ENCODE assay signal across 1 cellular context in the genomic region with DNA sequence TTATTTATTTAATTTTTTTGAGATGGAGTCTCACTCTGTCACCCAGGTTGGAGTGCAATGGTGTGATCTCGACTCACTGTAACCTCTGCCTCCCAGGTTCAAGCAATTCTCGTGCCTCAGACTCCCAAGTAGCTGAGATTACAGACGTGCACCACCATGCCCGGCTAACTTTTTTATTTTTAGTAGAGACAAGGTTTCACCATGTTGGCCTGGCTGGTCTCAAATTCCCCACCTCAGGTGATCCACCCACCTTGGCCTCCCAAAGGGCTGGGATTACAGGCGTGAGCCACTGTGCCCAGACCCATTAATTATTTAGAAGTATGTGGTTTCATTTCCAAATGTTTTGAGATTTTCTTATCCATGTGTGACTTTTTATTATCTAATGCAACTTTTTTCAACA. TPM values are rescaled to one million over a fixed set of nuclear protein-coding genes. Genes with fewer than 3 reads are reported as not detected.
"Had no signal": no experiment of that assay in that cellular context is flagged by ENCODE, and none has a peak within 500 bp of the region (broad histone marks: within the 10 kb centered on the region; RNA-seq: fewer than 3 reads in every experiment).

No MANE protein-coding gene starts in this region.

RNA-seq across cellular contexts. Expression of gene MYL4, which starts 42.3 kb away (rescaled TPM):
- total RNA-seq: G401 had no signal
